16 cellular contexts compared by ENCODE assay signal in genomic region chr16:57276596-57276995, GRCh38. TPM values are rescaled to one million over a fixed set of nuclear protein-coding genes. Genes with fewer than 3 reads are reported as not detected.
A peak's percentile ranks its signal among the peaks of the same experiment; 100 is the strongest.
DNase-seq lines count a peak whose midpoint lies in the region; ATAC-seq and TF ChIP-seq lines count a peak whose summit lies in the region.
"Had no signal": no experiment of that assay in that cellular context is flagged by ENCODE, and none has a peak within 500 bp of the region (broad histone marks: within the 10 kb centered on the region; RNA-seq: fewer than 3 reads in every experiment).

No MANE protein-coding gene starts in this region.

- peak overlapping the region; percentile 66 for H3K4me2 ChIP-seq in HCT116 (ENCODE audit: low read length)

- H3K36me3 Mint-ChIP-seq in activated T-cell treated with anti-CD3 and anti-CD28 coated beads, Interleukin-2, amount 50 U/mL, for 4 hours (ENCODE audit: insufficient read depth), result no peaks in the 10 kb centered on the region

- no peaks in the 10 kb centered on the region for H3K9me3 Mint-ChIP-seq in activated T-cell treated with anti-CD3 and anti-CD28 coated beads, Interleukin-2, amount 50 U/mL, for 4 hours
- H3K9me3 Mint-ChIP-seq: stimulated activated naive CD8-positive, alpha-beta T cell treated with anti-CD3 and anti-CD28 coated beads, Interleukin-15, Interleukin-2, amounts not matched to agents 100 ng/mL and 50 ng/mL, for 24 hours had no signal

- no peaks in the 10 kb centered on the region for H3K79me2 ChIP-seq in HCT116 (ENCODE audit: insufficient read depth, low read length)
- H3K79me2 ChIP-seq: parathyroid adenoma had no signal

- H3K4me3 ChIP-seq in HCT116 (replicated peaks in 1 of 2; ENCODE audit: low read depth in 1 of 2, low read length in 2 of 2), result no peak overlapping the region
- no peak overlapping the region for H3K4me3 ChIP-seq in fibroblast of pulmonary artery (replicated peaks; ENCODE audit: low read depth, low read length)
- H3K4me3 ChIP-seq in prostate gland, result no peak overlapping the region
- H3K4me3 ChIP-seq: SJCRH30 had no signal

- intact Hi-C loops in HCT116 (cut with micrococcal nuclease), result no loop called here
- intact Hi-C loops in prostate gland (cut with DNase I), result no loop called here

- no peaks in the 10 kb centered on the region for H3K36me3 ChIP-seq in HCT116 (ENCODE audit: control insufficient read depth in 1 of 2, insufficient read depth in 2 of 2, low read length in 2 of 2)
- no peaks in the 10 kb centered on the region for H3K36me3 ChIP-seq in prostate gland
- H3K36me3 ChIP-seq: SJCRH30 had no signal

- no peak for DNase-seq in HCT116 (ENCODE audit: low read depth, low spot score)
- peak; percentile 86 for DNase-seq in RWPE1 (ENCODE audit: low spot score)
- DNase-seq in fibroblast of pulmonary artery (ENCODE audit: low read depth), result peak; percentile 65
- peak; percentile 51 for DNase-seq in prostate gland (ENCODE audit: low spot score)
- no peak for DNase-seq in activated T-cell treated with anti-CD3 and anti-CD28 coated beads, Interleukin-2, amount 50 U/mL, for 4 hours
- DNase-seq: activated CD4-positive, alpha-beta T cell treated with anti-CD3 and anti-CD28 coated beads for 36 hours; activated effector memory CD4-positive, alpha-beta T cell treated with Interleukin-2 at 50 U/mL for 16 hours; glutamatergic neuron; NCI-H345; stimulated activated CD4-positive, alpha-beta T cell treated with anti-CD3 and anti-CD28 coated beads, Interleukin-2, amount 100 ng/mL, for 24 hours had no signal

- 37% methylated on average over 5 of the region's 5 CpGs for WGBS in prostate gland

- CTCF ChIA-PET in HCT116 (lab: Charles Lee) (no interaction called here), RWPE1 (lab: Yijun Ruan, JAX) (no interaction called here)

- no peak overlapping the region for H3K9ac ChIP-seq in HCT116 (ENCODE audit: low read length)
- H3K9ac ChIP-seq: parathyroid adenoma had no signal

- peaks cover 29 to 32% of the 10 kb centered on the region in 2 experiments for H3K4me1 ChIP-seq in HCT116 (ENCODE audit: control insufficient read depth in 1 of 2, insufficient read depth in 2 of 2, low read length in 2 of 2)
- no peaks in the 10 kb centered on the region for H3K4me1 ChIP-seq in prostate gland (replicated peaks)
- H3K4me1 ChIP-seq: parathyroid adenoma had no signal

- TF ChIP-seq POLR2A in HCT116 (IDR thresholded peaks at IDR 0.05; ENCODE audit: borderline replicate concordance, extremely low read depth, insufficient read depth, insufficient read length) (no peak), prostate gland (IDR thresholded peaks at IDR 0.05) (no peak)

- BruUV-seq in HCT116 (replicated peaks; lab: Mats Ljungman, UMichigan), result no TSS peak

- H3K9me2 ChIP-seq in HCT116 (ENCODE audit: insufficient read depth), result no peaks in the 10 kb centered on the region

- peak overlapping the region; percentile 15 for H2AFZ ChIP-seq in HCT116 (ENCODE audit: low read depth, low read length, poor library complexity, severe bottlenecking)
- H2AFZ ChIP-seq: parathyroid adenoma had no signal

- no peaks in the 10 kb centered on the region for H4K20me1 ChIP-seq in HCT116 (ENCODE audit: insufficient read depth)

- no peak overlapping the region for H3K4me3 Mint-ChIP-seq in activated T-cell treated with anti-CD3 and anti-CD28 coated beads, Interleukin-2, amount 50 U/mL, for 4 hours
- H3K4me3 Mint-ChIP-seq: activated CD4-positive, alpha-beta T cell treated with anti-CD3 and anti-CD28 coated beads for 36 hours; stimulated activated naive CD8-positive, alpha-beta T cell treated with anti-CD3 and anti-CD28 coated beads, Interleukin-15, Interleukin-2, amounts not matched to agents 100 ng/mL and 50 ng/mL, for 24 hours had no signal

- ATAC-seq in HCT116, result no peak
- no peak for ATAC-seq in HG03378 (IDR thresholded peaks at IDR 0.05; ENCODE audit: unreplicated experiment)
- ATAC-seq in activated T-cell treated with anti-CD3 and anti-CD28 coated beads, Interleukin-2, amount 50 U/mL, for 4 hours, result no peak
- no peak for ATAC-seq in HG03520 (IDR thresholded peaks at IDR 0.05; ENCODE audit: unreplicated experiment)
- ATAC-seq in HG03521 (IDR thresholded peaks at IDR 0.05; ENCODE audit: unreplicated experiment), result no peak

- no peaks in the 10 kb centered on the region for H3K27me3 Mint-ChIP-seq in activated T-cell treated with anti-CD3 and anti-CD28 coated beads, Interleukin-2, amount 50 U/mL, for 4 hours (ENCODE audit: low read depth)
- H3K27me3 Mint-ChIP-seq: activated CD4-positive, alpha-beta T cell treated with anti-CD3 and anti-CD28 coated beads for 36 hours; stimulated activated naive CD8-positive, alpha-beta T cell treated with anti-CD3 and anti-CD28 coated beads, Interleukin-15, Interleukin-2, amounts not matched to agents 100 ng/mL and 50 ng/mL, for 24 hours had no signal

- POLR2A ChIA-PET in HCT116 (lab: Charles Lee) (no interaction called here), RWPE1 (lab: Yijun Ruan, JAX; ENCODE audit: low non-redundant PET) (no interaction called here)

- RAD21 ChIA-PET in HCT116 (lab: Charles Lee; ENCODE audit: low non-redundant PET in 1 of 2, low total read pairs in 2 of 2, uncharacterized antibody in 2 of 2, unreplicated experiment in 2 of 2), result no interaction called here

- peaks cover 40% of the 10 kb centered on the region for H3K4me1 Mint-ChIP-seq in activated T-cell treated with anti-CD3 and anti-CD28 coated beads, Interleukin-2, amount 50 U/mL, for 4 hours (ENCODE audit: low read depth)

- TF ChIP-seq RAD21 in HCT116 (IDR thresholded peaks at IDR 0.05; ENCODE audit: low read depth), result no peak

- no peaks in the 10 kb centered on the region for H3K27me3 ChIP-seq in HCT116 (ENCODE audit: insufficient read depth, low read length)
- H3K27me3 ChIP-seq in prostate gland (replicated peaks; ENCODE audit: insufficient read depth), result no peaks in the 10 kb centered on the region
- H3K27me3 ChIP-seq: SJCRH30 had no signal

- H3K27ac ChIP-seq in HCT116 (ENCODE audit: low read depth, low read length) (no peak overlapping the region), RWPE1 (peak overlapping the region; percentile 98), prostate gland (no peak overlapping the region)
- H3K27ac ChIP-seq: parathyroid adenoma had no signal

- H3K9me3 ChIP-seq in HCT116 (ENCODE audit: control insufficient read depth in 1 of 2, insufficient read depth in 1 of 2, low read depth in 1 of 2, low read length in 2 of 2), result no peaks in the 10 kb centered on the region
- H3K9me3 ChIP-seq in prostate gland, result no peaks in the 10 kb centered on the region
- H3K9me3 ChIP-seq: SJCRH30 had no signal

- TF ChIP-seq CTCF in HCT116 (IDR thresholded peaks at IDR 0.05 in 2 of 3, conservative IDR thresholded peaks at IDR 0.05 in 1 of 3; ENCODE audit: borderline replicate concordance in 1 of 3, insufficient read depth in 1 of 3, low read depth in 2 of 3, low read length in 2 of 3), result no peak
- TF ChIP-seq CTCF in RWPE1 (conservative IDR thresholded peaks at IDR 0.05; ENCODE audit: low read depth), result no peak
- no peak for TF ChIP-seq CTCF in fibroblast of pulmonary artery (IDR thresholded peaks at IDR 0.05; ENCODE audit: low read length, missing control alignments)
- no peak for TF ChIP-seq CTCF in prostate gland (IDR thresholded peaks at IDR 0.05)

TF ChIP-seq in HCT116, 20 proteins besides CTCF, POLR2A, EP300 and RAD21 (continues in another document):
- no peak for TF ChIP-seq EZH2 (IDR thresholded peaks at IDR 0.05)
- TF ChIP-seq, protein P1, sequence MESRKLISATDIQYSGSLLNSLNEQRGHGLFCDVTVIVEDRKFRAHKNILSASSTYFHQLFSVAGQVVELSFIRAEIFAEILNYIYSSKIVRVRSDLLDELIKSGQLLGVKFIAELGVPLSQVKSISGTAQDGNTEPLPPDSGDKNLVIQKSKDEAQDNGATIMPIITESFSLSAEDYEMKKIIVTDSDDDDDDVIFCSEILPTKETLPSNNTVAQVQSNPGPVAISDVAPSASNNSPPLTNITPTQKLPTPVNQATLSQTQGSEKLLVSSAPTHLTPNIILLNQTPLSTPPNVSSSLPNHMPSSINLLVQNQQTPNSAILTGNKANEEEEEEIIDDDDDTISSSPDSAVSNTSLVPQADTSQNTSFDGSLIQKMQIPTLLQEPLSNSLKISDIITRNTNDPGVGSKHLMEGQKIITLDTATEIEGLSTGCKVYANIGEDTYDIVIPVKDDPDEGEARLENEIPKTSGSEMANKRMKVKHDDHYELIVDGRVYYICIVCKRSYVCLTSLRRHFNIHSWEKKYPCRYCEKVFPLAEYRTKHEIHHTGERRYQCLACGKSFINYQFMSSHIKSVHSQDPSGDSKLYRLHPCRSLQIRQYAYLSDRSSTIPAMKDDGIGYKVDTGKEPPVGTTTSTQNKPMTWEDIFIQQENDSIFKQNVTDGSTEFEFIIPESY (IDR thresholded peaks at IDR 0.05; ENCODE audit: extremely low read depth, insufficient replicate concordance, low read length), result no peak
- no peak for TF ChIP-seq JUND (IDR thresholded peaks at IDR 0.05)

RNA-seq across cellular contexts. Expression of gene PLLP, which starts 7.9 kb away (rescaled TPM):
- total RNA-seq in HCT116 (2021; ENCODE audit: unreplicated experiment) (3.1 TPM), prostate gland (10 to 100 TPM; 28.6 to 52.5 TPM)
- 5.3 and 5.9 TPM in 2 replicates for polyA plus RNA-seq in HCT116 (2012)
- under 1 TPM in 2 of 3 donors, not detected in 1; 0.13 to 0.33 TPM for total RNA-seq in activated T-cell treated with anti-CD3 and anti-CD28 coated beads, Interleukin-2, amount 50 U/mL, for 4 hours

RNA-seq across cellular contexts. Expression of gene ARL2BP, which starts 31.5 kb away (rescaled TPM):
- 28.8 TPM for total RNA-seq in HCT116 (2021; ENCODE audit: unreplicated experiment)
- polyA plus RNA-seq in HCT116 (2012), result 17.8 and 19.7 TPM in 2 replicates
- total RNA-seq in prostate gland, result 10 to 100 TPM; 62.3 to 81.4 TPM
- total RNA-seq in activated T-cell treated with anti-CD3 and anti-CD28 coated beads, Interleukin-2, amount 50 U/mL, for 4 hours, result 10 to 100 TPM; 19.0 to 26.4 (median 19.8) TPM

Comparison
In these comparisons a context has a peak if more than half of its experiments do, and no peak if none do; other contexts are left out.
1. DNase-seq: peak in RWPE1 (single experiment), fibroblast of pulmonary artery (single experiment) and prostate gland (single experiment); none in HCT116 (single experiment) and activated T-cell treated with anti-CD3 and anti-CD28 coated beads, Interleukin-2, amount 50 U/mL, for 4 hours (single experiment).